Comparison of ENCODE assay signal across 1 cellular context in genomic region chr19:50202962-50203280, GRCh38.
TF ChIP-seq lines count a peak whose summit lies in the region.

No MANE protein-coding gene starts in this region.

TF ChIP-seq in HCT116, 20 proteins besides CTCF, POLR2A, EP300 and RAD21 (continued from another document):
- TF ChIP-seq, protein P1, sequence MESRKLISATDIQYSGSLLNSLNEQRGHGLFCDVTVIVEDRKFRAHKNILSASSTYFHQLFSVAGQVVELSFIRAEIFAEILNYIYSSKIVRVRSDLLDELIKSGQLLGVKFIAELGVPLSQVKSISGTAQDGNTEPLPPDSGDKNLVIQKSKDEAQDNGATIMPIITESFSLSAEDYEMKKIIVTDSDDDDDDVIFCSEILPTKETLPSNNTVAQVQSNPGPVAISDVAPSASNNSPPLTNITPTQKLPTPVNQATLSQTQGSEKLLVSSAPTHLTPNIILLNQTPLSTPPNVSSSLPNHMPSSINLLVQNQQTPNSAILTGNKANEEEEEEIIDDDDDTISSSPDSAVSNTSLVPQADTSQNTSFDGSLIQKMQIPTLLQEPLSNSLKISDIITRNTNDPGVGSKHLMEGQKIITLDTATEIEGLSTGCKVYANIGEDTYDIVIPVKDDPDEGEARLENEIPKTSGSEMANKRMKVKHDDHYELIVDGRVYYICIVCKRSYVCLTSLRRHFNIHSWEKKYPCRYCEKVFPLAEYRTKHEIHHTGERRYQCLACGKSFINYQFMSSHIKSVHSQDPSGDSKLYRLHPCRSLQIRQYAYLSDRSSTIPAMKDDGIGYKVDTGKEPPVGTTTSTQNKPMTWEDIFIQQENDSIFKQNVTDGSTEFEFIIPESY (IDR thresholded peaks at IDR 0.05; ENCODE audit: extremely low read depth, insufficient replicate concordance, low read length), result no peak
- TF ChIP-seq EGR1 (IDR thresholded peaks at IDR 0.05; ENCODE audit: low read depth), result no peak
- TF ChIP-seq ZFX (IDR thresholded peaks at IDR 0.05), result no peak
- no peak for TF ChIP-seq ELF1 (IDR thresholded peaks at IDR 0.05; ENCODE audit: borderline replicate concordance, low read depth)
- no peak for TF ChIP-seq CBX3 (IDR thresholded peaks at IDR 0.05; ENCODE audit: low read depth)
- no peak for TF ChIP-seq ATF3 (IDR thresholded peaks at IDR 0.05)
- no peak for TF ChIP-seq EZH2 (IDR thresholded peaks at IDR 0.05)
- TF ChIP-seq EZH2phosphoT487 (IDR thresholded peaks at IDR 0.05; ENCODE audit: borderline replicate concordance), result no peak
- TF ChIP-seq, protein P2, sequence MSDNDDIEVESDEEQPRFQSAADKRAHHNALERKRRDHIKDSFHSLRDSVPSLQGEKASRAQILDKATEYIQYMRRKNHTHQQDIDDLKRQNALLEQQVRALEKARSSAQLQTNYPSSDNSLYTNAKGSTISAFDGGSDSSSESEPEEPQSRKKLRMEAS (IDR thresholded peaks at IDR 0.05), result no peak
